Comparison of ENCODE assay signal across 10 cellular contexts in the genomic region with DNA sequence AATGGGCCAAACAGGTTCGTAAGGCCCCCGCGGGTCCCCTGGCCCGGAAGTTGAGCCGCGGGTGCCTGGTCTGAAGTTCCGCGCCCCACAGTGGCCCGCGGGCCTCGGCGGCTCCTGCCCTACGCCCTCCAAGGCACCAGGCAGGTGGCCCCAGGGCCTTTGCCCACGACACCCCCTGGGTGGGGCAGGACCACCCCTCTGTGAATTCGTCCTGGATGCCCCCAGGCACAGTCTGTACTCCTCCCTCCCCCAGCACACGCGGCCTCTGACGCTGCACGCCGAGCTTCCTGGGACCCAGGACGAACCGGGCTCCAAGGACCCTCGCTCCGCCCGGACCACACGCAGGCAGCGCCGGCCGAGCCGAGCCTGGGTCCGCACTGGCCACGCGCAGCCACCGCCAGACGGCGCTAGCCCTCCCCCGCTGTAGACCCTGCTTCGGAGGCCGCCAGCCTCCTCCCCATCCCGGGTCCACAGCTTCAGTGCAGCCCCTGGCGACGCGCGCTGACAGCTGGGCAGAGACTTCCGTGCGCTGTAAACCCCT. TPM values are rescaled to one million over a fixed set of nuclear protein-coding genes. Genes with fewer than 3 reads are reported as not detected.
DNase-seq lines count a peak whose midpoint lies in the region; ATAC-seq and TF ChIP-seq lines count a peak whose summit lies in the region.
"Had no signal": no experiment of that assay in that cellular context is flagged by ENCODE, and none has a peak within 500 bp of the region (broad histone marks: within the 10 kb centered on the region; RNA-seq: fewer than 3 reads in every experiment).

No MANE protein-coding gene starts in this region.

- DNase-seq in IMR-90: no peak
- peak; percentile 17 for DNase-seq in astrocyte of the hippocampus (ENCODE audit: low read depth, low spot score)
- DNase-seq in natural killer cell treated with Interleukin-12 subunit alpha and Interleukin-12 subunit beta and Interleukin-15 and Interleukin-18, amount 100 ng/mL, for 72 hours (ENCODE audit: low spot score): no peak
- DNase-seq in CD1c-positive myeloid dendritic cell (ENCODE audit: extremely low spot score): no peak
- no peak for DNase-seq in NOMO-1 (lab: John Stamatoyannopoulos, UW; ENCODE audit: unreplicated experiment in 2 of 2)
- no peak for DNase-seq in SK-N-DZ (ENCODE audit: low spot score)
- DNase-seq: MM.1S had no signal

- H3K9me3 Mint-ChIP-seq in natural killer cell treated with Interleukin-12 subunit alpha and Interleukin-12 subunit beta and Interleukin-15 and Interleukin-18, amount 100 ng/mL, for 72 hours: no peaks in the 10 kb centered on the region
- H3K9me3 Mint-ChIP-seq: dendritic cell treated with granulocyte-macrophage colony-stimulating factor and Interleukin-4, amounts not matched to agents 40 ng/mL and 50 ng/mL, for 4 days had no signal

- no peak for TF ChIP-seq POLR2A in IMR-90 (IDR thresholded peaks at IDR 0.05; ENCODE audit: low read depth, low read length)

- no peak overlapping the region for H3K56ac ChIP-seq in IMR-90 (ENCODE audit: extremely low read depth, insufficient read depth, low read length)

- H3K4me1 ChIP-seq in IMR-90 (ENCODE audit: control insufficient read depth, insufficient read depth, low read length): no peaks in the 10 kb centered on the region

- H3K27me3 ChIP-seq in IMR-90 (ENCODE audit: control insufficient read depth, insufficient read depth, low read length): no peaks in the 10 kb centered on the region

- intact Hi-C loops in IMR-90 (cut with micrococcal nuclease): no loop called here

- no peak overlapping the region for H3K4me2 ChIP-seq in IMR-90 (ENCODE audit: low read depth, low read length)

- in situ Hi-C loops in IMR-90 (cut with MboI; ENCODE audit: low sequenced_read_pairs): no loop called here

- no peak overlapping the region for H4K5ac ChIP-seq in IMR-90 (ENCODE audit: low read depth, low read length)

- POLR2A ChIA-PET in IMR-90 (lab: Charles Lee; ENCODE audit: unreplicated experiment): no interaction called here

- H4K20me1 ChIP-seq in IMR-90 (ENCODE audit: insufficient read depth, low read length): no peaks in the 10 kb centered on the region

- H3K9me1 ChIP-seq in IMR-90 (ENCODE audit: insufficient read depth, low read length): no peaks in the 10 kb centered on the region

- H2AK9ac ChIP-seq in IMR-90 (replicated peaks; ENCODE audit: low read depth, low read length, poor library complexity): no peak overlapping the region

- H3K36me3 ChIP-seq in IMR-90 (ENCODE audit: control insufficient read depth, insufficient read depth, low read length): no peaks in the 10 kb centered on the region

- H2BK5ac ChIP-seq in IMR-90 (ENCODE audit: low read depth, low read length, poor library complexity, severe bottlenecking): no peak overlapping the region

- no peak overlapping the region for H3K23ac ChIP-seq in IMR-90 (ENCODE audit: low read depth, low read length)

- H3K9me3 ChIP-seq in IMR-90 (ENCODE audit: control insufficient read depth, insufficient read depth, low read length): peaks cover 18% of the 10 kb centered on the region

- peak overlapping the region; percentile 70 for H3K27ac ChIP-seq in C4-2B
- H3K27ac ChIP-seq in IMR-90 (ENCODE audit: insufficient read depth, low read length): no peak overlapping the region

- no peak overlapping the region for H2BK120ac ChIP-seq in IMR-90 (ENCODE audit: low read depth, low read length)

- H2BK15ac ChIP-seq in IMR-90 (ENCODE audit: low read depth, low read length): no peak overlapping the region

- H3K4me3 Mint-ChIP-seq in natural killer cell treated with Interleukin-12 subunit alpha and Interleukin-12 subunit beta and Interleukin-15 and Interleukin-18, amount 100 ng/mL, for 72 hours: peak overlapping the region; percentile 57
- H3K4me3 Mint-ChIP-seq: dendritic cell treated with granulocyte-macrophage colony-stimulating factor and Interleukin-4, amounts not matched to agents 40 ng/mL and 50 ng/mL, for 4 days had no signal

- no peak overlapping the region for H3K18ac ChIP-seq in IMR-90 (ENCODE audit: low read depth, low read length)

- no peaks in the 10 kb centered on the region for H3K36me3 Mint-ChIP-seq in natural killer cell treated with Interleukin-12 subunit alpha and Interleukin-12 subunit beta and Interleukin-15 and Interleukin-18, amount 100 ng/mL, for 72 hours

- peaks cover 3 to 6% of the 10 kb centered on the region in 2 donors for H3K4me1 Mint-ChIP-seq in natural killer cell treated with Interleukin-12 subunit alpha and Interleukin-12 subunit beta and Interleukin-15 and Interleukin-18, amount 100 ng/mL, for 72 hours (ENCODE audit: low read depth in 2 of 2)

- peak; percentile 86 for TF ChIP-seq CTCF in C4-2B (conservative IDR thresholded peaks at IDR 0.05)
- no peak for TF ChIP-seq CTCF in IMR-90 (conservative IDR thresholded peaks at IDR 0.05; ENCODE audit: low read depth, low read length)

- no peak overlapping the region for H4K91ac ChIP-seq in IMR-90 (ENCODE audit: insufficient read depth, low read depth, low read length)

- H2AK5ac ChIP-seq in IMR-90 (ENCODE audit: low read depth, low read length): no peak overlapping the region

- dilution Hi-C loops in IMR-90 (cut with HindIII; ENCODE audit: low sequenced_read_pairs, unreplicated experiment): no loop called here

- H3K14ac ChIP-seq in IMR-90 (replicated peaks; ENCODE audit: low read depth, low read length): no peak overlapping the region

- H3K27me3 Mint-ChIP-seq in natural killer cell treated with Interleukin-12 subunit alpha and Interleukin-12 subunit beta and Interleukin-15 and Interleukin-18, amount 100 ng/mL, for 72 hours: peaks cover 37 to 41% of the 10 kb centered on the region in 2 donors

- 6% methylated on average over 12 of the region's 46 CpGs; no CpG with 5 or more reads in 1 of the 2 experiments for WGBS in IMR-90 (ENCODE audit: extremely low coverage in 2 of 2, insufficient read length in 1 of 2), 2 experiments

- CTCF ChIA-PET in IMR-90 (lab: Yijun Ruan, JAX): no interaction called here

- BruUV-seq in IMR-90 (replicated peaks; lab: Mats Ljungman, UMichigan): no TSS peak

- ATAC-seq in IMR-90 (ENCODE audit: low read depth) (no peak), GM19324 (IDR thresholded peaks at IDR 0.05; ENCODE audit: low FRiP score, unreplicated experiment) (no peak)
- peak; percentile 55 to 58 for ATAC-seq in natural killer cell treated with Interleukin-12 subunit alpha and Interleukin-12 subunit beta and Interleukin-15 and Interleukin-18, amount 100 ng/mL, for 72 hours

- no peak for TF ChIP-seq RAD21 in IMR-90 (IDR thresholded peaks at IDR 0.05; ENCODE audit: low read length)

- H3K4me3 ChIP-seq in IMR-90 (ENCODE audit: insufficient read depth, low read depth, low read length): no peak overlapping the region

- peak overlapping the region in 1 of 2 donors; percentile 8 for H3K27ac Mint-ChIP-seq in natural killer cell treated with Interleukin-12 subunit alpha and Interleukin-12 subunit beta and Interleukin-15 and Interleukin-18, amount 100 ng/mL, for 72 hours
- H3K27ac Mint-ChIP-seq: dendritic cell treated with granulocyte-macrophage colony-stimulating factor and Interleukin-4, amounts not matched to agents 40 ng/mL and 50 ng/mL, for 4 days had no signal

- H3K79me1 ChIP-seq in IMR-90 (ENCODE audit: low read depth in 1 of 2, low read length in 2 of 2): no peaks in the 10 kb centered on the region

- no peak overlapping the region for H2BK20ac ChIP-seq in IMR-90 (ENCODE audit: low read depth, low read length)

- H2AFZ ChIP-seq in IMR-90 (replicated peaks; ENCODE audit: low read length, poor library complexity): peak overlapping the region; percentile 11

- H3K9ac ChIP-seq in IMR-90 (ENCODE audit: low read depth, low read length): no peak overlapping the region

- no peak overlapping the region for H3K4ac ChIP-seq in IMR-90 (ENCODE audit: low read depth, low read length)

- H4K8ac ChIP-seq in IMR-90 (ENCODE audit: low read depth in 2 of 2, low read length in 2 of 2): no peak overlapping the region

TF ChIP-seq in IMR-90, 13 proteins besides CTCF, POLR2A, EP300 and RAD21 (continues in another document):
- TF ChIP-seq CEBPB (IDR thresholded peaks at IDR 0.05; ENCODE audit: low read depth, low read length): no peak
- no peak for TF ChIP-seq NFE2L2 (IDR thresholded peaks at IDR 0.05; ENCODE audit: low read depth, low read length)
- TF ChIP-seq, protein P1, sequence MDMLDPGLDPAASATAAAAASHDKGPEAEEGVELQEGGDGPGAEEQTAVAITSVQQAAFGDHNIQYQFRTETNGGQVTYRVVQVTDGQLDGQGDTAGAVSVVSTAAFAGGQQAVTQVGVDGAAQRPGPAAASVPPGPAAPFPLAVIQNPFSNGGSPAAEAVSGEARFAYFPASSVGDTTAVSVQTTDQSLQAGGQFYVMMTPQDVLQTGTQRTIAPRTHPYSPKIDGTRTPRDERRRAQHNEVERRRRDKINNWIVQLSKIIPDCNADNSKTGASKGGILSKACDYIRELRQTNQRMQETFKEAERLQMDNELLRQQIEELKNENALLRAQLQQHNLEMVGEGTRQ (IDR thresholded peaks at IDR 0.05; ENCODE audit: low read depth, low read length): no peak
- no peak for TF ChIP-seq FOS (IDR thresholded peaks at IDR 0.05; ENCODE audit: low read depth, low read length)
- TF ChIP-seq CHD1 (IDR thresholded peaks at IDR 0.05; ENCODE audit: low read depth, low read length): no peak
- no peak for TF ChIP-seq SMC3 (IDR thresholded peaks at IDR 0.05; ENCODE audit: low read depth, low read length)
- TF ChIP-seq BHLHE40 (IDR thresholded peaks at IDR 0.05; ENCODE audit: low read depth, low read length): no peak
- no peak for TF ChIP-seq MAFK (IDR thresholded peaks at IDR 0.05; ENCODE audit: low read depth, low read length)
- no peak for TF ChIP-seq MXI1 (IDR thresholded peaks at IDR 0.05; ENCODE audit: borderline replicate concordance, low read depth, low read length)
- no peak for TF ChIP-seq RFX5 (IDR thresholded peaks at IDR 0.05; ENCODE audit: low read depth, low read length)

RNA-seq across cellular contexts. Expression of a gene that starts 0.8 kb away (rescaled TPM):
- not detected in 2 replicates for total RNA-seq in IMR-90 (2012; rRNA removed)
- not detected in 2 replicates for polyA plus RNA-seq in IMR-90 (2012; rRNA removed)
- polyA plus RNA-seq in IMR-90 (2012; cell fraction: cytosol; rRNA removed): not detected in 2 replicates
- polyA plus RNA-seq in IMR-90 (2012; cell fraction: nucleus; rRNA removed; ENCODE audit: low replicate concordance): not detected in 2 replicates
- under 1 TPM; 0.10 to 0.81 TPM for total RNA-seq in natural killer cell treated with Interleukin-12 subunit alpha and Interleukin-12 subunit beta and Interleukin-15 and Interleukin-18, amount 100 ng/mL, for 72 hours
- not detected in 2 replicates for polyA plus RNA-seq in SK-N-DZ (2014; cell fraction: cytosol; rRNA removed)
- not detected in 2 replicates for polyA plus RNA-seq in SK-N-DZ (2014; cell fraction: nucleus; rRNA removed)

Comparison
In these comparisons a context has a peak if more than half of its experiments do, and no peak if none do; other contexts are left out.
1. ATAC-seq: peak in natural killer cell treated with Interleukin-12 subunit alpha and Interleukin-12 subunit beta and Interleukin-15 and Interleukin-18, amount 100 ng/mL, for 72 hours (2 of 2); none in IMR-90 (single experiment) and GM19324 (single experiment).